8 cellular contexts compared by ENCODE assay signal in the genomic region with DNA sequence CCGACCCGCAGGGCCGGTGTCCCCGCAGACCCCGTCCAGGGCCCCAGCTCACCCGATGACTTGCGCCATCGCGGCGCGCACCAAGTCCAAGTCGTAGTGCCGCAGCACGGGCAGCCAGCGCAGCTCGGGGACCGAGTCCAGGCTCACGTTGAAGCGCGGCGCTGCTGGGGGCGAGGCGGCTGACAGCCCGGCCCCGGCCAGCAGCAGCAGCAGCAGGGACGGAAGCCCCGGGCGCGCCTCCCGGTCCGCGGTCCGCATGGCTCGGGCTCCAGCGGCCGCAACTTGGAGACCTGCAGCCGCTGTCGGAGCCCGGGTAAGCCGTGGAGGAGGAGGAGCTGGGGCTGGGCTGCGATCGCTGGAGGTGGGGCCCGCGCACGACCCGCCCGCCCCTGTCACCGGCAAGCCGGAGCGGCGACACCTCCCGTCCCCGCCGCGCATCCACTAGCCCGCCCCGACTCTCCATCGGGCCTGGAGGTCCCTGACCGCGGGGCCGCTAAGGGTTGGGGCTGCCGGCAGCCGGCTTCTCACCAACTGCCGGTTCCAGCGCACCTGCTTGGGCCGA. TPM values are rescaled to one million over a fixed set of nuclear protein-coding genes. Genes with fewer than 3 reads are reported as not detected.
A peak's percentile ranks its signal among the peaks of the same experiment; 100 is the strongest.
DNase-seq lines count a peak whose midpoint lies in the region; ATAC-seq and TF ChIP-seq lines count a peak whose summit lies in the region.

A gene (minus strand): TSS at position 322 of the 562 bp plus-strand sequence. CDS start 64 bp downstream, at position 258.

- peak; percentile 85 for ATAC-seq in HG02840 (IDR thresholded peaks at IDR 0.05; ENCODE audit: low FRiP score, unreplicated experiment)

- no peaks in the 10 kb centered on the region for H3K27me3 Mint-ChIP-seq in chondrocyte (ENCODE audit: low read depth)

- H3K4me1 Mint-ChIP-seq in chondrocyte (ENCODE audit: low read depth), result peaks cover 14% of the 10 kb centered on the region

- DNase-seq in NCI-H2171 treated with DMSO at 0.1 percent for 48 hours (lab: John Stamatoyannopoulos, UW), result peak; percentile 11
- no peak for DNase-seq in NCI-H2171 (lab: John Stamatoyannopoulos, UW)
- peak; percentile 13 for DNase-seq in NCI-H1694 (lab: John Stamatoyannopoulos, UW)
- peak; percentile 63 to 72 for DNase-seq in activated CD4-positive, alpha-beta T cell treated with anti-CD3 and anti-CD28 coated beads for 24 hours (ENCODE audit: low read depth in 2 of 2)
- DNase-seq in chondrocyte (ENCODE audit: low spot score), result peak; percentile 91
- peak; percentile 76 for DNase-seq in stimulated activated CD4-positive, alpha-beta T cell treated with anti-CD3 and anti-CD28 coated beads, Interleukin-1b, Interleukin-23, amount 100 ng/mL, for 48 hours

- H3K27ac Mint-ChIP-seq in chondrocyte (ENCODE audit: unreplicated experiment), result peak within 1 kb of the TSS; percentile 78

- H3K4me3 Mint-ChIP-seq in chondrocyte (ENCODE audit: unreplicated experiment), result peak within 1 kb of the TSS; percentile 96

- no peaks in the 10 kb centered on the region for H3K9me3 Mint-ChIP-seq in chondrocyte (ENCODE audit: low read depth)

- H3K27ac ChIP-seq in layer of hippocampus (ENCODE audit: low read depth, low read length), result peak within 1 kb of the TSS; percentile 64

- H3K36me3 Mint-ChIP-seq in chondrocyte (ENCODE audit: low read depth), result peaks cover 1% of the 10 kb centered on the region

- TF ChIP-seq CTCF in chondrocyte (IDR thresholded peaks at IDR 0.05), result no peak

- no peaks in the 10 kb centered on the region for H3K27me3 ChIP-seq in layer of hippocampus (ENCODE audit: control insufficient read depth, insufficient read depth, low read length)

RNA-seq across cellular contexts. Expression of the gene that starts here (rescaled TPM):
- total RNA-seq in chondrocyte, result 18.3 to 19.2 TPM (median 18.6 TPM) in 3 replicates
